8 cellular contexts compared by ENCODE assay signal in genomic region chr3:128152419-128153155, GRCh38. TPM values are rescaled to one million over a fixed set of nuclear protein-coding genes. Genes with fewer than 3 reads are reported as not detected.
DNase-seq lines count a peak whose midpoint lies in the region; ATAC-seq, FAIRE-seq and TF ChIP-seq lines count a peak whose summit lies in the region.

No MANE protein-coding gene starts in this region.

- intact Hi-C loops in HepG2 (cut with micrococcal nuclease; ENCODE audit: unreplicated experiment) (loop anchor here (1.0 to 2.0 kb wide), 2 partner anchors 16 to 28 kb away; no protein-coding TSS in a partner anchor), transverse colon (cut with DNase I; ENCODE audit: low total_unique reads) (no loop called here)

- no peak overlapping the region for H3K4me3 ChIP-seq in KMS-11 (IDR thresholded peaks at IDR 0.05; ENCODE audit: insufficient read depth, low read depth, low read length)
- H3K4me3 ChIP-seq in astrocyte of the spinal cord (ENCODE audit: low read depth, low read length) = peak overlapping the region; percentile 63
- peak overlapping the region; percentile 86 to 95 (median 87); a peak in 5 of 6 replicates for H3K4me3 ChIP-seq in HepG2 (replicated peaks in 1 of 3; ENCODE audit: insufficient read depth in 1 of 3, low read depth in 2 of 3, low read length in 3 of 3)
- peak overlapping the region; percentile 69 to 94 (median 82) for H3K4me3 ChIP-seq in transverse colon

- DNase-seq in NCI-H1105 (lab: John Stamatoyannopoulos, UW) (peak; percentile 84), NCI-H1105 treated with DMSO at 0.1 percent for 48 hours (lab: John Stamatoyannopoulos, UW) (no peak), astrocyte of the spinal cord (ENCODE audit: low read depth, low spot score) (no peak), HepG2 (ENCODE audit: low spot score) (peak; percentile 87), transverse colon (no peak), GM19240 (ENCODE audit: insufficient read length, low spot score) (no peak), D721Med (ENCODE audit: insufficient read length, low spot score) (no peak)

- H3K4me2 ChIP-seq in KMS-11 (peak overlapping the region; percentile 31; the same call in 1 of the 2 replicates), HepG2 (ENCODE audit: low read depth, low read length) (peak overlapping the region; percentile 87)

- TF ChIP-seq POLR2A in HepG2 (IDR thresholded peaks at IDR 0.05; ENCODE audit: insufficient read depth in 1 of 2, low read depth in 2 of 2, low read length in 2 of 2) (no peak), transverse colon (IDR thresholded peaks at IDR 0.05) (no peak)

- CTCF ChIA-PET in HepG2 (lab: Yijun Ruan, JAX; ENCODE audit: low intra/inter-chr PET ratio, low total read pairs) = interaction anchor here (1.7 kb wide), 1 partner anchor 18 kb away, joined by 5 read pairs; no protein-coding TSS in a partner anchor

- FAIRE-seq in HepG2 (lab: Jason Lieb, UNC) = peak; percentile 63
- no peak for FAIRE-seq in D721Med (lab: Jason Lieb, UNC)

- H3K9me3 ChIP-seq in HepG2 (ENCODE audit: low read length) = no peaks in the 10 kb centered on the region
- H3K9me3 ChIP-seq in transverse colon = no peaks in the 10 kb centered on the region

- H4K20me1 ChIP-seq in KMS-11 (ENCODE audit: insufficient read depth) (no peaks in the 10 kb centered on the region), HepG2 (ENCODE audit: insufficient read depth, low read length) (no peaks in the 10 kb centered on the region)

- in situ Hi-C loops in astrocyte of the spinal cord (cut with HindIII; ENCODE audit: low sequenced_read_pairs) = no loop called here
- in situ Hi-C loops in HepG2 (cut with HindIII; ENCODE audit: extremely low pct_ligation_motif_present, low pct_unique_long_range_greater_than_20kb) = no loop called here
- in situ Hi-C loops in transverse colon (cut with MboI; ENCODE audit: low pct_ligation_motif_present in 1 of 4, low pct_unique_long_range_greater_than_20kb in 1 of 4, low sequenced_read_pairs in 3 of 4) = loop anchor here in 1 of 4 donors (25.0 kb wide), 1 partner anchor 335 kb away; the partner anchor contains the start of gene GATA2

- peak overlapping the region; percentile 66 for H3K27ac ChIP-seq in KMS-11
- H3K27ac ChIP-seq in HepG2 (ENCODE audit: extremely low read length, insufficient read depth, low read length) = peak overlapping the region; percentile 99
- peak overlapping the region; percentile 82 to 95 (median 94) for H3K27ac ChIP-seq in transverse colon

- peak overlapping the region; percentile 93; the same call in 1 of the 2 replicates for H2AFZ ChIP-seq in KMS-11 (ENCODE audit: low read depth)
- H2AFZ ChIP-seq in HepG2 (ENCODE audit: low read length) = peak overlapping the region; percentile 85

- BruUV-seq in HepG2 (replicated peaks; lab: Mats Ljungman, UMichigan) = TSS peak; percentile 64

- TF ChIP-seq CTCF in KMS-11 (conservative IDR thresholded peaks at IDR 0.05; ENCODE audit: low read depth, low read length) (no peak), astrocyte of the spinal cord (IDR thresholded peaks at IDR 0.05; ENCODE audit: low read depth, low read length) (no peak), HepG2 (CRISPR knock-in tag; IDR thresholded peaks at IDR 0.05) (no peak), transverse colon (IDR thresholded peaks at IDR 0.05) (no peak), D721Med (IDR thresholded peaks at IDR 0.05; ENCODE audit: insufficient read depth, missing control alignments) (no peak)

- H3K36me3 ChIP-seq in KMS-11 (ENCODE audit: insufficient read depth) = no peaks in the 10 kb centered on the region
- H3K36me3 ChIP-seq in HepG2 (replicated peaks in 1 of 2; ENCODE audit: control insufficient read depth in 1 of 2, insufficient read depth in 2 of 2, low read length in 2 of 2) = peaks cover 0 to 13% of the 10 kb centered on the region in 2 experiments
- H3K36me3 ChIP-seq in transverse colon = no peaks in the 10 kb centered on the region

- POLR2A ChIA-PET in HepG2 (lab: Yijun Ruan, JAX) = interaction anchor here (0.7 to 5.2 kb wide), 11 partner anchors 13 to 202 kb away, joined by 3 to 104 read pairs (median 5); partner anchors contain the start of gene RUVBL1

- H3K4me1 ChIP-seq in KMS-11 (ENCODE audit: low read depth, poor library complexity, severe bottlenecking) (peaks cover 11% of the 10 kb centered on the region), HepG2 (ENCODE audit: insufficient read depth, low read length) (peaks cover 49% of the 10 kb centered on the region), transverse colon (peaks cover 5 to 12% (median 10%) of the 10 kb centered on the region in 4 donors)

- peaks cover 13% of the 10 kb centered on the region for H3K79me2 ChIP-seq in KMS-11 (ENCODE audit: insufficient read depth, low read depth)
- peaks cover 27% of the 10 kb centered on the region for H3K79me2 ChIP-seq in HepG2 (ENCODE audit: insufficient read depth, low read length)

- peak; percentile 74 for ATAC-seq in HepG2

- H3K27me3 ChIP-seq in KMS-11 (ENCODE audit: insufficient read depth, low read depth) (no peaks in the 10 kb centered on the region), HepG2 (ENCODE audit: control insufficient read depth in 1 of 2, insufficient read depth in 2 of 2, low read length in 2 of 2) (no peaks in the 10 kb centered on the region), transverse colon (no peaks in the 10 kb centered on the region)

- TF ChIP-seq EP300 in HepG2 (IDR thresholded peaks at IDR 0.05; ENCODE audit: low read depth in 2 of 2, low read length in 2 of 2) (no peak), HepG2 (CRISPR knock-in tag; IDR thresholded peaks at IDR 0.05; ENCODE audit: borderline replicate concordance) (no peak), transverse colon (IDR thresholded peaks at IDR 0.05; ENCODE audit: low read depth) (no peak)

- H3K9ac ChIP-seq in KMS-11 (peak overlapping the region; percentile 69; the same call in 1 of the 2 replicates), HepG2 (ENCODE audit: insufficient read depth, low read depth, low read length) (peak overlapping the region; percentile 97)

- WGBS in HepG2 (ENCODE audit: low lambda C conversion rate) = 50% methylated on average over 26 of the region's 29 CpGs
- WGBS in transverse colon (ENCODE audit: low coverage in 1 of 2), 2 donors = 60 to 66% methylated on average over 12 to 17 of the region's 29 CpGs

- no peak for TF ChIP-seq RAD21 in HepG2 (CRISPR knock-in tag; IDR thresholded peaks at IDR 0.05)

RNA-seq across cellular contexts. Expression of gene EEFSEC, which starts 0.7 kb away (rescaled TPM):
- total RNA-seq in HepG2 (2016; rRNA removed; fragmentation: Illumina TruSeq; extraction: Trizol) (6.4 and 7.9 TPM in 2 replicates), transverse colon (10 to 100 TPM; 10.3 to 16.8 (median 14.2) TPM)
- total RNA-seq in HepG2 (2016; cell fraction: cytosol; rRNA removed; fragmentation: Illumina TruSeq; extraction: Trizol; ENCODE audit: low read depth) = 5.1 and 5.6 TPM in 2 replicates
- 5.8 and 6.7 TPM in 2 replicates for total RNA-seq in HepG2 (2016; cell fraction: insoluble cytoplasmic fraction; rRNA removed; fragmentation: Illumina TruSeq; extraction: Trizol)
- total RNA-seq in HepG2 (2016; cell fraction: membrane; rRNA removed; fragmentation: Illumina TruSeq; extraction: Trizol) = 5.6 and 6.3 TPM in 2 replicates
- total RNA-seq in HepG2 (2016; cell fraction: nucleus; rRNA removed; fragmentation: Illumina TruSeq; extraction: Trizol) = 7.1 and 7.7 TPM in 2 replicates
- polyA plus RNA-seq in HepG2 (2011; rRNA removed) = 24.2 and 27.4 TPM in 2 replicates
- 13.2 and 18.2 TPM in 2 replicates for polyA plus RNA-seq in HepG2 (2011; cell fraction: cytosol; rRNA removed)
- polyA plus RNA-seq in HepG2 (2011; cell fraction: nucleus; rRNA removed) = 26.2 and 26.5 TPM in 2 replicates
- polyA plus RNA-seq in HepG2 (2012) = 17.5 and 20.3 TPM in 2 replicates
- 8.0 and 8.6 TPM in 2 replicates for polyA plus RNA-seq in HepG2 (2016; cell fraction: cytosol; fragmentation: Illumina TruSeq; extraction: Trizol; ENCODE audit: low read depth)
- polyA plus RNA-seq in HepG2 (2016; cell fraction: insoluble cytoplasmic fraction; fragmentation: Illumina TruSeq; extraction: Trizol; ENCODE audit: low read depth) = 17.4 and 20.8 TPM in 2 replicates
- polyA plus RNA-seq in HepG2 (2016; cell fraction: membrane; fragmentation: Illumina TruSeq; extraction: Trizol; ENCODE audit: low read depth) = 10.3 and 10.7 TPM in 2 replicates
- 13.2 and 13.4 TPM in 2 replicates for polyA plus RNA-seq in HepG2 (2016; cell fraction: nucleus; fragmentation: Illumina TruSeq; extraction: Trizol; ENCODE audit: insufficient read depth, low read depth)
- polyA minus RNA-seq in HepG2 (2011; rRNA and poly(A)+ RNA removed; ENCODE audit: low replicate concordance) = 28.2 and 50.1 TPM in 2 replicates
- polyA minus RNA-seq in HepG2 (2011; cell fraction: cytosol; rRNA and poly(A)+ RNA removed) = 15.1 and 16.0 TPM in 2 replicates
- 31.0 and 36.3 TPM in 2 replicates for polyA minus RNA-seq in HepG2 (2011; cell fraction: nucleus; rRNA and poly(A)+ RNA removed)

RNA-seq across cellular contexts. Expression of gene RUVBL1, which starts 29.0 kb away (rescaled TPM):
- total RNA-seq in HepG2 (2016; rRNA removed; fragmentation: Illumina TruSeq; extraction: Trizol) = 86.3 and 120 TPM in 2 replicates
- 21.3 and 22.5 TPM in 2 replicates for total RNA-seq in HepG2 (2016; cell fraction: cytosol; rRNA removed; fragmentation: Illumina TruSeq; extraction: Trizol; ENCODE audit: low read depth)
- 90.7 and 130 TPM in 2 replicates for total RNA-seq in HepG2 (2016; cell fraction: insoluble cytoplasmic fraction; rRNA removed; fragmentation: Illumina TruSeq; extraction: Trizol)
- 28.2 and 30.2 TPM in 2 replicates for total RNA-seq in HepG2 (2016; cell fraction: membrane; rRNA removed; fragmentation: Illumina TruSeq; extraction: Trizol)
- total RNA-seq in HepG2 (2016; cell fraction: nucleus; rRNA removed; fragmentation: Illumina TruSeq; extraction: Trizol) = 36.7 and 39.2 TPM in 2 replicates
- 29.7 and 32.7 TPM in 2 replicates for polyA plus RNA-seq in HepG2 (2011; rRNA removed)
- polyA plus RNA-seq in HepG2 (2011; cell fraction: cytosol; rRNA removed) = 38.1 and 39.4 TPM in 2 replicates
- 13.5 and 14.5 TPM in 2 replicates for polyA plus RNA-seq in HepG2 (2011; cell fraction: nucleus; rRNA removed)
- 33.6 and 40.3 TPM in 2 replicates for polyA plus RNA-seq in HepG2 (2012)
- 11.3 and 12.3 TPM in 2 replicates for polyA plus RNA-seq in HepG2 (2016; cell fraction: cytosol; fragmentation: Illumina TruSeq; extraction: Trizol; ENCODE audit: low read depth)
- polyA plus RNA-seq in HepG2 (2016; cell fraction: insoluble cytoplasmic fraction; fragmentation: Illumina TruSeq; extraction: Trizol; ENCODE audit: low read depth) = 101 and 104 TPM in 2 replicates
- 16.7 and 17.6 TPM in 2 replicates for polyA plus RNA-seq in HepG2 (2016; cell fraction: membrane; fragmentation: Illumina TruSeq; extraction: Trizol; ENCODE audit: low read depth)
- 38.5 and 40.8 TPM in 2 replicates for polyA plus RNA-seq in HepG2 (2016; cell fraction: nucleus; fragmentation: Illumina TruSeq; extraction: Trizol; ENCODE audit: insufficient read depth, low read depth)
- 48.8 and 126 TPM in 2 replicates for polyA minus RNA-seq in HepG2 (2011; rRNA and poly(A)+ RNA removed; ENCODE audit: low replicate concordance)
- polyA minus RNA-seq in HepG2 (2011; cell fraction: cytosol; rRNA and poly(A)+ RNA removed) = 20.6 and 22.9 TPM in 2 replicates
- polyA minus RNA-seq in HepG2 (2011; cell fraction: nucleus; rRNA and poly(A)+ RNA removed) = 24.2 and 25.6 TPM in 2 replicates
- total RNA-seq in transverse colon = 10 to 100 TPM in 2 of 4 donors, 1 to 10 TPM in 1, not detected in 1; 1.4 to 16.4 (median 10.1) TPM

Comparison
In these comparisons a context has a peak if more than half of its experiments do, and no peak if none do; other contexts are left out.
1. DNase-seq: peak in NCI-H1105 (single experiment) and HepG2 (single experiment); none in NCI-H1105 treated with DMSO at 0.1 percent for 48 hours (single experiment), astrocyte of the spinal cord (single experiment), transverse colon (single experiment), GM19240 (single experiment) and D721Med (single experiment).
2. Peak in every context shown above with its lines, with median percentiles within 50 percentile points of each other: H3K27ac ChIP-seq.